ENCODE assay signal across 26 cellular contexts in genomic region chr18:12044591-12044990, GRCh38. TPM values are rescaled to one million over a fixed set of nuclear protein-coding genes. Genes with fewer than 3 reads are reported as not detected.
"Had no signal": no experiment of that assay in that cellular context is flagged by ENCODE, and none has a peak within 500 bp of the region (broad histone marks: within the 10 kb centered on the region; RNA-seq: fewer than 3 reads in every experiment).

No MANE protein-coding gene starts in this region.

- H3K27ac Mint-ChIP-seq: activated B cell treated with CpG ODN at 0.5 μM for 24 hours; activated CD8-positive, alpha-beta T cell treated with anti-CD3 and anti-CD28 coated beads for 36 hours; activated naive CD8-positive, alpha-beta T cell treated with anti-CD3 and anti-CD28 coated beads, Interleukin-2, amount 10 ng/mL, durations not matched to agents 7 days and 5 days; activated T-cell treated with anti-CD3 and anti-CD28 coated beads, Interleukin-2, amount 50 U/mL, for 72 hours; activated T-helper 2 cell treated with anti-CD3 and anti-CD28 coated beads, Interferon-gamma antibody, Interleukin-2, Interleukin-4, amounts not matched to agents 10 μg/mL and 5 μg/mL and 100 μg/mL, durations not matched to agents 14 hours and 24 hours and 36 hours; T-helper 1 cell treated with Interleukin-12 subunit alpha and Interleukin-12 subunit beta and Interleukin-4 antibody, amounts not matched to agents 30 μg/mL and 1 μg/mL, for 36 hours had no signal

- H3K9me3 Mint-ChIP-seq: activated B cell treated with CpG ODN at 0.5 μM for 24 hours; activated CD8-positive, alpha-beta T cell treated with anti-CD3 and anti-CD28 coated beads for 36 hours; activated naive CD8-positive, alpha-beta T cell treated with anti-CD3 and anti-CD28 coated beads, Interleukin-2, amount 10 ng/mL, durations not matched to agents 7 days and 5 days; activated T-cell treated with anti-CD3 and anti-CD28 coated beads, Interleukin-2, amount 50 U/mL, for 72 hours; activated T-helper 2 cell treated with anti-CD3 and anti-CD28 coated beads, Interferon-gamma antibody, Interleukin-2, Interleukin-4, amounts not matched to agents 10 μg/mL and 5 μg/mL and 100 μg/mL, durations not matched to agents 14 hours and 24 hours and 36 hours; T-helper 1 cell treated with Interleukin-12 subunit alpha and Interleukin-12 subunit beta and Interleukin-4 antibody, amounts not matched to agents 30 μg/mL and 1 μg/mL, for 36 hours had no signal

- H3K36me3 Mint-ChIP-seq: activated naive CD8-positive, alpha-beta T cell treated with anti-CD3 and anti-CD28 coated beads, Interleukin-2, amount 10 ng/mL, durations not matched to agents 7 days and 5 days had no signal

- DNase-seq: activated B cell treated with CpG ODN at 0.5 μM for 24 hours; activated CD4-positive, alpha-beta T cell treated with anti-CD3 and anti-CD28 coated beads, Interleukin-2, amount 50 U/mL, for 1 hour; activated CD8-positive, alpha-beta memory T cell treated with anti-CD3 and anti-CD28 coated beads, Interleukin-2, amount 50 U/mL, for 4 hours; activated CD8-positive, alpha-beta T cell treated with anti-CD3 and anti-CD28 coated beads for 36 hours; activated gamma-delta T cell treated with Interleukin-2 at 50 U/mL for 16 hours; activated naive CD4-positive, alpha-beta T cell treated with anti-CD3 and anti-CD28 coated beads, Interleukin-2, amount 50 U/mL, for 16 hours; activated naive CD8-positive, alpha-beta T cell treated with anti-CD3 and anti-CD28 coated beads, Interleukin-2, amount 10 ng/mL, durations not matched to agents 7 days and 5 days; activated T-cell treated with anti-CD3 and anti-CD28 coated beads, Interleukin-2, amount 50 U/mL, for 72 hours; cerebellar nuclear complex; Karpas-422; NCI-H1048; NCI-H1417; NCI-H1694 treated with DMSO at 0.1 percent for 48 hours; NCI-H2029 treated with DMSO at 0.1 percent for 48 hours; NCI-H510A treated with DMSO at 0.1 percent for 48 hours; NCI-H69; NK-92 treated with Interleukin-12 subunit alpha and Interleukin-12 subunit beta, amount 100 ng/mL, for 24 hours; SHP77 had no signal

- FAIRE-seq: K562 had no signal

- H3K9me3 ChIP-seq: adrenal gland, ascending aorta, Peyer's patch, SJSA1 had no signal

- H3K4me3 Mint-ChIP-seq: activated B cell treated with CpG ODN at 0.5 μM for 24 hours; activated CD8-positive, alpha-beta T cell treated with anti-CD3 and anti-CD28 coated beads for 36 hours; activated naive CD8-positive, alpha-beta T cell treated with anti-CD3 and anti-CD28 coated beads, Interleukin-2, amount 10 ng/mL, durations not matched to agents 7 days and 5 days; activated T-cell treated with anti-CD3 and anti-CD28 coated beads, Interleukin-2, amount 50 U/mL, for 72 hours; T-helper 1 cell treated with Interleukin-12 subunit alpha and Interleukin-12 subunit beta and Interleukin-4 antibody, amounts not matched to agents 30 μg/mL and 1 μg/mL, for 36 hours had no signal

- H3K4me3 ChIP-seq: adrenal gland, ascending aorta, K562, Peyer's patch, SJSA1 had no signal

- H3K4me1 ChIP-seq: adrenal gland, ascending aorta, SJSA1 had no signal

- ATAC-seq: activated CD8-positive, alpha-beta T cell treated with anti-CD3 and anti-CD28 coated beads for 36 hours; activated T-cell treated with anti-CD3 and anti-CD28 coated beads, Interleukin-2, amount 50 U/mL, for 72 hours; K562 had no signal

- H3K36me3 ChIP-seq: adrenal gland, ascending aorta, Peyer's patch, SJSA1 had no signal

- H3K27me3 ChIP-seq: adrenal gland, ascending aorta, Peyer's patch, SJSA1 had no signal

- H3K4me1 Mint-ChIP-seq: activated naive CD8-positive, alpha-beta T cell treated with anti-CD3 and anti-CD28 coated beads, Interleukin-2, amount 10 ng/mL, durations not matched to agents 7 days and 5 days had no signal

- H3K27ac ChIP-seq: adrenal gland, ascending aorta, Peyer's patch, SJSA1 had no signal

RNA-seq across cellular contexts. Expression of gene ANKRD62, which starts 49.1 kb away (rescaled TPM):
- total RNA-seq: activated B cell treated with CpG ODN at 0.5 μM for 24 hours; activated CD8-positive, alpha-beta T cell treated with anti-CD3 and anti-CD28 coated beads for 36 hours; activated naive CD8-positive, alpha-beta T cell treated with anti-CD3 and anti-CD28 coated beads, Interleukin-2, amount 10 ng/mL, durations not matched to agents 7 days and 5 days; activated T-cell treated with anti-CD3 and anti-CD28 coated beads, Interleukin-2, amount 50 U/mL, for 72 hours; activated T-helper 2 cell treated with anti-CD3 and anti-CD28 coated beads, Interferon-gamma antibody, Interleukin-2, Interleukin-4, amounts not matched to agents 10 μg/mL and 5 μg/mL and 100 μg/mL, durations not matched to agents 14 hours and 24 hours and 36 hours; adrenal gland; ascending aorta; cardiac septum; Peyer's patch; SJSA1 had no signal
- polyA plus RNA-seq: adrenal gland had no signal
